Comparison of ENCODE assay signal across 27 cellular contexts in genomic region chr4:135824759-135825331, GRCh38.
"Had no signal": no experiment of that assay in that cellular context is flagged by ENCODE, and none has a peak within 500 bp of the region (broad histone marks: within the 10 kb centered on the region; RNA-seq: fewer than 3 reads in every experiment).

No MANE protein-coding gene starts in this region.

- H3K4me1 ChIP-seq: pancreas, prostate gland, right lobe of liver, sigmoid colon, suprapubic skin, testis, tibial nerve, upper lobe of left lung, vagina had no signal

- H3K27me3 ChIP-seq: neutrophil, pancreas, right lobe of liver, sigmoid colon, suprapubic skin, testis, tibial nerve, upper lobe of left lung, vagina had no signal

- ATAC-seq: naive thymus-derived CD8-positive, alpha-beta T cell; natural killer cell treated with Interleukin-12 subunit alpha and Interleukin-12 subunit beta and Interleukin-15 and Interleukin-18, amount 100 ng/mL, for 72 hours; pancreas; right cardiac atrium; right lobe of liver; stimulated activated effector memory CD8-positive, alpha-beta T cell treated with anti-CD3 and anti-CD28 coated beads, Interleukin-12 subunit alpha, Interleukin-12 subunit beta, amount 100 ng/mL, for 72 hours; stimulated activated naive B cell treated with anti-CD40 and anti-IgM and Interleukin-4, amounts not matched to agents 10 μg/mL and 1 μg/mL and 100 μg/mL, for 72 hours; stimulated activated naive CD8-positive, alpha-beta T cell treated with anti-CD3 and anti-CD28 coated beads, Interleukin-15, amount 100 ng/mL, for 72 hours; stimulated activated naive CD8-positive, alpha-beta T cell treated with anti-CD3 and anti-CD28 coated beads, Interleukin-15, Interleukin-2, amounts not matched to agents 100 U/mL and 50 U/mL, for 24 hours had no signal

- H3K4me3 ChIP-seq: pancreas, prostate gland, right lobe of liver, sigmoid colon, suprapubic skin, testis, tibial nerve, upper lobe of left lung, vagina had no signal

- H3K9me3 ChIP-seq: neutrophil, pancreas, prostate gland, right lobe of liver, sigmoid colon, suprapubic skin, testis, tibial nerve, upper lobe of left lung, vagina had no signal

- DNase-seq: naive B cell; naive thymus-derived CD8-positive, alpha-beta T cell; nephron progenitor cell; nucleus accumbens; pancreas; right cardiac atrium; right lobe of liver; sigmoid colon; small intestine; stimulated activated CD4-positive, alpha-beta T cell treated with anti-CD3 and anti-CD28 coated beads, Interleukin-15, amount 100 ng/mL, for 24 hours; stimulated activated CD4-positive, alpha-beta T cell treated with anti-CD3 and anti-CD28 coated beads, Interleukin-2, amount 100 ng/mL, for 24 hours; stimulated activated CD4-positive, alpha-beta T cell treated with anti-CD3 and anti-CD28 coated beads, Interleukin-2, amount 100 ng/mL, for 48 hours; stimulated activated CD4-positive, alpha-beta T cell treated with anti-CD3 and anti-CD28 coated beads, Interleukin-4, amount 100 ng/mL, for 24 hours; stimulated activated naive B cell treated with anti-CD40 and anti-IgM and Interleukin-4, amounts not matched to agents 10 μg/mL and 1 μg/mL and 100 μg/mL, for 72 hours; stimulated activated naive CD8-positive, alpha-beta T cell treated with anti-CD3 and anti-CD28 coated beads, Interleukin-15, amount 100 ng/mL, for 72 hours; stimulated activated naive CD8-positive, alpha-beta T cell treated with anti-CD3 and anti-CD28 coated beads, Interleukin-15, Interleukin-2, amounts not matched to agents 100 U/mL and 50 U/mL, for 24 hours; substantia nigra; testis; trophoblast cell; upper lobe of left lung had no signal

- H3K27ac ChIP-seq: neutrophil, pancreas, prostate gland, right lobe of liver, sigmoid colon, suprapubic skin, testis, tibial nerve, upper lobe of left lung, vagina had no signal

- H3K36me3 ChIP-seq: neutrophil, pancreas, prostate gland, right lobe of liver, sigmoid colon, suprapubic skin, tibial nerve, upper lobe of left lung, vagina had no signal
